Comparison of ENCODE assay signal across 19 cellular contexts in the genomic region with DNA sequence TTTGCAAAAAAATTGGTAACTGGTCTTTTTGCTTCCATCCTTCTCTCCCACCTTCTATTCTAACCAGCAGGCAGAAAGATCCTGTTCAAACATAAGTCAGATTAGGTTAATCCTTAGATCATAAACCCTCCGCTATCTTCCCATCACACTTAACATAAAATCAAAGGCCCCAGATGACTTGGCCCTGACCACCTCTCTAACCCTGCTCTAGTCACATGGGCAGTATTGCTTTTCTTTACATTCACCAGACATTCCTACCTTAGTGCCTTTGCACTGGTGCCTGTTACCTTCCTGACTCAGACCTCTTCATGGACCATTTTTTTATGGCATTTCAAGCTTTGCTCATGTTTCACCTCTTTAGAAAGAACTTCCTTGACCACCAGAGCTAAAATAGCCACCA.
"Had no signal": no experiment of that assay in that cellular context is flagged by ENCODE, and none has a peak within 500 bp of the region (broad histone marks: within the 10 kb centered on the region; RNA-seq: fewer than 3 reads in every experiment).

No MANE protein-coding gene starts in this region.

- H3K4me3 Mint-ChIP-seq: immature natural killer cell; mesothelial cell of epicardium; naive B cell; natural killer cell; stimulated activated memory B cell treated with anti-CD40 and anti-IgM and Interleukin-4, amounts not matched to agents 10 μg/mL and 1 μg/mL and 100 μg/mL, for 72 hours; stimulated activated naive CD8-positive, alpha-beta T cell treated with anti-CD3 and anti-CD28 coated beads, Interleukin-15, amount 100 ng/mL, for 72 hours; type B pancreatic cell had no signal

- H3K36me3 Mint-ChIP-seq: immature natural killer cell; mesothelial cell of epicardium; naive B cell; natural killer cell; stimulated activated memory B cell treated with anti-CD40 and anti-IgM and Interleukin-4, amounts not matched to agents 10 μg/mL and 1 μg/mL and 100 μg/mL, for 72 hours had no signal

- DNase-seq: hypothalamus; immature natural killer cell; left ventricle myocardium inferior; mesendoderm; naive B cell; natural killer cell; ovary; right lobe of liver; stimulated activated CD4-positive, alpha-beta T cell treated with anti-CD3 and anti-CD28 coated beads, Interleukin-1b, Interleukin-23, amount 100 ng/mL, for 48 hours; stimulated activated CD4-positive, alpha-beta T cell treated with anti-CD3 and anti-CD28 coated beads, Interleukin-2, amount 100 ng/mL, for 48 hours; stimulated activated CD4-positive, alpha-beta T cell treated with anti-CD3 and anti-CD28 coated beads, Interleukin-4, amount 100 ng/mL, for 4 hours; stimulated activated CD8-positive, alpha-beta memory T cell treated with anti-CD3 and anti-CD28 coated beads, Interleukin-4, amount 100 ng/mL, for 48 hours; stimulated activated naive CD4-positive, alpha-beta T cell treated with Interleukin-2 at 50 U/mL for 16 hours; stimulated activated naive CD8-positive, alpha-beta T cell treated with anti-CD3 and anti-CD28 coated beads, Interleukin-15, amount 100 ng/mL, for 72 hours; substantia nigra had no signal

- ATAC-seq: natural killer cell; right lobe of liver; stimulated activated memory B cell treated with anti-CD40 and anti-IgM and Interleukin-4, amounts not matched to agents 10 μg/mL and 1 μg/mL and 100 μg/mL, for 72 hours; stimulated activated naive CD8-positive, alpha-beta T cell treated with anti-CD3 and anti-CD28 coated beads, Interleukin-15, amount 100 ng/mL, for 72 hours had no signal

- H3K4me1 Mint-ChIP-seq: immature natural killer cell; naive B cell; natural killer cell; stimulated activated memory B cell treated with anti-CD40 and anti-IgM and Interleukin-4, amounts not matched to agents 10 μg/mL and 1 μg/mL and 100 μg/mL, for 72 hours; stimulated activated naive CD8-positive, alpha-beta T cell treated with anti-CD3 and anti-CD28 coated beads, Interleukin-15, amount 100 ng/mL, for 72 hours had no signal

- H3K27ac Mint-ChIP-seq: immature natural killer cell; mesothelial cell of epicardium; natural killer cell; progenitor cell of endocrine pancreas; stimulated activated memory B cell treated with anti-CD40 and anti-IgM and Interleukin-4, amounts not matched to agents 10 μg/mL and 1 μg/mL and 100 μg/mL, for 72 hours; stimulated activated naive CD8-positive, alpha-beta T cell treated with anti-CD3 and anti-CD28 coated beads, Interleukin-15, amount 100 ng/mL, for 72 hours; type B pancreatic cell had no signal

- H3K9me3 Mint-ChIP-seq: immature natural killer cell; mesothelial cell of epicardium; natural killer cell; stimulated activated memory B cell treated with anti-CD40 and anti-IgM and Interleukin-4, amounts not matched to agents 10 μg/mL and 1 μg/mL and 100 μg/mL, for 72 hours; stimulated activated naive CD8-positive, alpha-beta T cell treated with anti-CD3 and anti-CD28 coated beads, Interleukin-15, amount 100 ng/mL, for 72 hours; type B pancreatic cell had no signal
